ENCODE assay signal across 1 cellular context in the genomic region with DNA sequence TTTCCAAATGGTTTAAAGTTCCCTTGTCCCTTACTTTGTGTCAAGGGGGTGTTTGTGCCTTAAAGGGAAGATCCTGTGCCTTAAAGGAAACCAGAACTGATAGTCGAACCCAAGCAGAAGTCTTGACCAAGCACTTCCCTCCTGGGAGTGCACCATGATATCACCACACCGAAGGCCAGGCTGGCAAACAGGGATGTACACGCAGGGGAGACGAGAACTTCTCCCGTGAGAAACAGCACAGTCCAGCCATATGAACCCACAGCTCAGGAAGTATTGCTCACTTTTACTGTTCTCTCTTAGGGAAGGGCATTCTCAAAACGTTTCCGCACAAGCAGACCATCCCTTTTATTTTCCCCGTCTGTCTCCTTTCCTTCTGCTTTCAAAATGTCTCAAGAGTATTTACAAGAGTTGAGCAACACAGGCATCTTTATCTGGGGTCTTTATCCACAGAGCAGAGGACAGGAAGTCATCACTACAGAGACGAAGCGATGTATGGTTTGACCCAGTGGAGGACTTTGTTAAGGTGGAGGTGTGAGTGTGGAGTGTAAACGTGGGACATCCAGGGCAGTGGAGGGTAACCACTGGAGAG.
TF ChIP-seq lines count a peak whose summit lies in the region.

No MANE protein-coding gene starts in this region.

TF ChIP-seq in K562, 482 proteins besides CTCF, POLR2A, EP300 and RAD21:
- TF ChIP-seq CUX1 (CRISPR knock-in tag; IDR thresholded peaks at IDR 0.05) (0 out of 2 replicates have a peak, but pooled peaks have one; percentile 46), BACH1 (tag; IDR thresholded peaks at IDR 0.05) (0 out of 2 replicates have a peak, but pooled peaks have one; percentile 3), WHSC1 (IDR thresholded peaks at IDR 0.05; ENCODE audit: low read length) (peak; percentile 19), CEBPB (tag; IDR thresholded peaks at IDR 0.05) (peak; percentile 55; the same call in 1 of the 2 replicates), ZNF431 (CRISPR knock-in tag; IDR thresholded peaks at IDR 0.05) (peak; percentile 50; the same call in 1 of the 2 replicates), SPI1 (IDR thresholded peaks at IDR 0.05; ENCODE audit: borderline replicate concordance, low read depth, low read length) (peak; percentile 61; the same call in 1 of the 2 replicates), ZNF324 (CRISPR knock-in tag; IDR thresholded peaks at IDR 0.05) (no peak), PHF21A (IDR thresholded peaks at IDR 0.05; ENCODE audit: borderline replicate concordance, low read depth) (no peak), ZBTB40 (IDR thresholded peaks at IDR 0.05) (0 out of 2 replicates have a peak, but pooled peaks have one; percentile 3), ZBTB40 (CRISPR knock-in tag; IDR thresholded peaks at IDR 0.05) (no peak), E2F1 (CRISPR knock-in tag; IDR thresholded peaks at IDR 0.05) (peak; percentile 24; the same call in 1 of the 2 replicates), NCOA4 (IDR thresholded peaks at IDR 0.05; ENCODE audit: partially characterized antibody) (no peak)
- TF ChIP-seq, protein P1, sequence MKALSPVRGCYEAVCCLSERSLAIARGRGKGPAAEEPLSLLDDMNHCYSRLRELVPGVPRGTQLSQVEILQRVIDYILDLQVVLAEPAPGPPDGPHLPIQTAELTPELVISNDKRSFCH (CRISPR knock-in tag; IDR thresholded peaks at IDR 0.05) = no peak
- TF ChIP-seq, protein P1 (tag; IDR thresholded peaks at IDR 0.05) = peak; percentile 20; the same call in 1 of the 2 replicates
